In genomic region chr12:81300454-81300853, GRCh38 we compare ENCODE assay signal across 13 cellular contexts.
"Had no signal": no experiment of that assay in that cellular context is flagged by ENCODE, and none has a peak within 500 bp of the region (broad histone marks: within the 10 kb centered on the region; RNA-seq: fewer than 3 reads in every experiment).

No MANE protein-coding gene starts in this region.

- H3K36me3 ChIP-seq: breast epithelium, upper lobe of right lung had no signal

- DNase-seq: activated CD4-positive, alpha-beta T cell treated with anti-CD3 and anti-CD28 coated beads for 1 hour; activated CD4-positive, alpha-beta T cell treated with anti-CD3 and anti-CD28 coated beads, Interleukin-2, amount 50 U/mL, for 48 hours; activated CD8-positive, alpha-beta memory T cell treated with anti-CD3 and anti-CD28 coated beads, Interleukin-2, amount 10 ng/mL, durations not matched to agents 7 days and 5 days; activated effector memory CD4-positive, alpha-beta T cell treated with Interleukin-2 at 50 U/mL for 16 hours; activated T-cell treated with anti-CD3 and anti-CD28 coated beads, Interleukin-2, amount 50 U/mL, for 24 hours; left ventricle myocardium superior; mesenchymal stem cell; nephron progenitor cell; stimulated activated CD4-positive, alpha-beta T cell treated with anti-CD3 and anti-CD28 coated beads, Interleukin-4, amount 100 ng/mL, for 1 hour; stimulated activated CD8-positive, alpha-beta memory T cell treated with anti-CD3 and anti-CD28 coated beads, Interleukin-4, amount 100 ng/mL, for 48 hours; stimulated activated naive CD8-positive, alpha-beta T cell treated with anti-CD3 and anti-CD28 coated beads, Interleukin-15, Interleukin-2, amounts not matched to agents 100 U/mL and 50 U/mL, for 24 hours; upper lobe of right lung had no signal

- H3K27me3 ChIP-seq: breast epithelium, upper lobe of right lung had no signal

- H3K9me3 ChIP-seq: breast epithelium, upper lobe of right lung had no signal

- ATAC-seq: activated CD8-positive, alpha-beta memory T cell treated with anti-CD3 and anti-CD28 coated beads, Interleukin-2, amount 10 ng/mL, durations not matched to agents 7 days and 5 days; left ventricle myocardium superior; stimulated activated naive CD8-positive, alpha-beta T cell treated with anti-CD3 and anti-CD28 coated beads, Interleukin-15, Interleukin-2, amounts not matched to agents 100 U/mL and 50 U/mL, for 24 hours; upper lobe of right lung had no signal

- H3K4me3 ChIP-seq: breast epithelium, upper lobe of right lung had no signal

- H3K4me1 ChIP-seq: breast epithelium, upper lobe of right lung had no signal

- H3K27ac ChIP-seq: breast epithelium, upper lobe of right lung had no signal
